Comparison of ENCODE assay signal across 1 cellular context in the genomic region with DNA sequence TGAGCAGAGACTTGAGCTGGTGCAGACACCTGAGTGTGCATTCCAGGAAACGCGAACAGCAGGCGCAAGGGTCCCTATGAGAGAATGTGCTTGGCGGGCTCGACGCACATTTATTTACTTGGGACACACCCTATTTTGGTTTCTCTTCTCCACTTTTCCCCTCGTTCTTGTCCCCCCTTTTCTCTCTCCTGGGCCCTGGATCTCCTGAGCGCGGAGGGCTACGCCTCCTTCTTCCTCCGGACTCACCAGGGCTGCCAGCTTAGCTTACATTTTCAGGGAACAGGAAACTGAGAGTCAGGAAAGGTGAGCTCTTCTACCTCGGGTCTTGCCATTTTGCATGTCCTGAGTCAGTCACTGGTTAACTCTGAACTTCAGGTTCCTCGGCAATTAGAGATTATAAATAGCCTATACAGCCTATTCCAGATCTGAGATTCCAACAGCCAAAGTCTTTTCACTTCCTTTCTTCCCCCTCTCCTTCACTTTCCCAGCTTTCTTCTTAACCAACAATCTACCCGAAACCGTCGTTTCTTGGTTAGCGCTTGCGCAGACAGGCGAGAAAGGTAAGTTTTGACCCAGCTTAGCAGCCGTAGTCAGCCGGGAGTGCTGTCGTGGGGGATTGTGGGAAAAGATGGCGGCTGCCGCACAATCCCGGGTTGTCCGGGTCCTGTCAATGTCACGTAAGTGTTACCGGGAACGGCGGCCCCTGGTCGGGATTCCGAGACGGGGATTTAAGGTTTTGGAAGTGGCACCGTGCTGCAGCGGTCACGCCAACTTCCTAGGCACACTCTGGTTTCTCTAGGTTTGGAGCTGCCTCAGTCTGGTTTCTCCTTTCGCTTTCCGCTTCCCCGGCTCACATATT.
TF ChIP-seq lines count a peak whose summit lies in the region.

A gene (minus strand): TSS at position 553 of the 859 bp plus-strand sequence. CDS start 10,855 bp downstream, outside the sequence.
A gene (plus strand): TSS at position 616 of the 859 bp plus-strand sequence. CDS start 13 bp downstream, at position 629.

TF ChIP-seq in HEK293, 187 proteins besides CTCF, POLR2A, EP300 and RAD21 (continued from another document and continues in another):
- TF ChIP-seq, protein P1, sequence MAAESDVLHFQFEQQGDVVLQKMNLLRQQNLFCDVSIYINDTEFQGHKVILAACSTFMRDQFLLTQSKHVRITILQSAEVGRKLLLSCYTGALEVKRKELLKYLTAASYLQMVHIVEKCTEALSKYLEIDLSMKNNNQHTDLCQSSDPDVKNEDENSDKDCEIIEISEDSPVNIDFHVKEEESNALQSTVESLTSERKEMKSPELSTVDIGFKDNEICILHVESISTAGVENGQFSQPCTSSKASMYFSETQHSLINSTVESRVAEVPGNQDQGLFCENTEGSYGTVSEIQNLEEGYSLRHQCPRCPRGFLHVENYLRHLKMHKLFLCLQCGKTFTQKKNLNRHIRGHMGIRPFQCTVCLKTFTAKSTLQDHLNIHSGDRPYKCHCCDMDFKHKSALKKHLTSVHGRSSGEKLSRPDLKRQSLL (tag by site-specific recombination; IDR thresholded peaks at IDR 0.05) = no peak
- TF ChIP-seq ZNF600 (tag by site-specific recombination; IDR thresholded peaks at IDR 0.05) (peak; percentile 32; the same call in 1 of the 2 replicates), ZNF596 (tag by site-specific recombination; IDR thresholded peaks at IDR 0.05) (no peak), ZNF501 (tag by site-specific recombination; IDR thresholded peaks at IDR 0.05) (peak; percentile 53; the same call in 1 of the 2 replicates), ZNF366 (tag by site-specific recombination; conservative IDR thresholded peaks at IDR 0.05) (peak; percentile 90), ZFP37 (tag by site-specific recombination; IDR thresholded peaks at IDR 0.05) (peak; percentile 29; the same call in 1 of the 2 replicates), ZNF133 (tag by site-specific recombination; IDR thresholded peaks at IDR 0.05) (no peak), ZNF324 (tag by site-specific recombination; IDR thresholded peaks at IDR 0.05) (0 out of 2 replicates have a peak, but pooled peaks have one; percentile 23), PRDM1 (tag by site-specific recombination; IDR thresholded peaks at IDR 0.05) (peak; percentile 99), SP7 (tag by site-specific recombination; IDR thresholded peaks at IDR 0.05) (peak; percentile 28; the same call in 1 of the 2 replicates), ZSCAN30 (tag by site-specific recombination; IDR thresholded peaks at IDR 0.05) (0 out of 2 replicates have a peak, but pooled peaks have one; percentile 38), YY1 (tag by site-specific recombination; IDR thresholded peaks at IDR 0.05) (peak; percentile 86), ZEB2 (tag by site-specific recombination; IDR thresholded peaks at IDR 0.05) (peak; percentile 61), ZNF341 (tag by site-specific recombination; IDR thresholded peaks at IDR 0.05; ENCODE audit: low read depth) (peak; percentile 29; the same call in 1 of the 2 replicates)
- TF ChIP-seq, protein P2, sequence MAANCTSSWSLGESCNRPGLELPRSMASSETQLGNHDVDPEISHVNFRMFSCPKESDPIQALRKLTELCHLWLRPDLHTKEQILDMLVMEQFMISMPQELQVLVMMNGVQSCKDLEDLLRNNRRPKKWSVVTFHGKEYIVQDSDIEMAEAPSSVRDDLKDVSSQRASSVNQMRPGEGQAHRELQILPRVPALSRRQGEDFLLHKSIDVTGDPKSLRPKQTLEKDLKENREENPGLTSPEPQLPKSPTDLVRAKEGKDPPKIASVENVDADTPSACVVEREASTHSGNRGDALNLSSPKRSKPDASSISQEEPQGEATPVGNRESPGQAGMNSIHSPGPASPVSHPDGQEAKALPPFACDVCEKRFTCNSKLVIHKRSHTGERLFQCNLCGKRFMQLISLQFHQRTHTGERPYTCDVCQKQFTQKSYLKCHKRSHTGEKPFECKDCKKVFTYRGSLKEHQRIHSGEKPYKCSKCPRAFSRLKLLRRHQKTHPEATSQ (tag by site-specific recombination; IDR thresholded peaks at IDR 0.05) = 0 out of 2 replicates have a peak, but pooled peaks have one; percentile 81
- TF ChIP-seq, protein P3, sequence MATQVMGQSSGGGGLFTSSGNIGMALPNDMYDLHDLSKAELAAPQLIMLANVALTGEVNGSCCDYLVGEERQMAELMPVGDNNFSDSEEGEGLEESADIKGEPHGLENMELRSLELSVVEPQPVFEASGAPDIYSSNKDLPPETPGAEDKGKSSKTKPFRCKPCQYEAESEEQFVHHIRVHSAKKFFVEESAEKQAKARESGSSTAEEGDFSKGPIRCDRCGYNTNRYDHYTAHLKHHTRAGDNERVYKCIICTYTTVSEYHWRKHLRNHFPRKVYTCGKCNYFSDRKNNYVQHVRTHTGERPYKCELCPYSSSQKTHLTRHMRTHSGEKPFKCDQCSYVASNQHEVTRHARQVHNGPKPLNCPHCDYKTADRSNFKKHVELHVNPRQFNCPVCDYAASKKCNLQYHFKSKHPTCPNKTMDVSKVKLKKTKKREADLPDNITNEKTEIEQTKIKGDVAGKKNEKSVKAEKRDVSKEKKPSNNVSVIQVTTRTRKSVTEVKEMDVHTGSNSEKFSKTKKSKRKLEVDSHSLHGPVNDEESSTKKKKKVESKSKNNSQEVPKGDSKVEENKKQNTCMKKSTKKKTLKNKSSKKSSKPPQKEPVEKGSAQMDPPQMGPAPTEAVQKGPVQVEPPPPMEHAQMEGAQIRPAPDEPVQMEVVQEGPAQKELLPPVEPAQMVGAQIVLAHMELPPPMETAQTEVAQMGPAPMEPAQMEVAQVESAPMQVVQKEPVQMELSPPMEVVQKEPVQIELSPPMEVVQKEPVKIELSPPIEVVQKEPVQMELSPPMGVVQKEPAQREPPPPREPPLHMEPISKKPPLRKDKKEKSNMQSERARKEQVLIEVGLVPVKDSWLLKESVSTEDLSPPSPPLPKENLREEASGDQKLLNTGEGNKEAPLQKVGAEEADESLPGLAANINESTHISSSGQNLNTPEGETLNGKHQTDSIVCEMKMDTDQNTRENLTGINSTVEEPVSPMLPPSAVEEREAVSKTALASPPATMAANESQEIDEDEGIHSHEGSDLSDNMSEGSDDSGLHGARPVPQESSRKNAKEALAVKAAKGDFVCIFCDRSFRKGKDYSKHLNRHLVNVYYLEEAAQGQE (tag by site-specific recombination; IDR thresholded peaks at IDR 0.05) = peak; percentile 45; the same call in 1 of the 2 replicates
- TF ChIP-seq, protein P4, sequence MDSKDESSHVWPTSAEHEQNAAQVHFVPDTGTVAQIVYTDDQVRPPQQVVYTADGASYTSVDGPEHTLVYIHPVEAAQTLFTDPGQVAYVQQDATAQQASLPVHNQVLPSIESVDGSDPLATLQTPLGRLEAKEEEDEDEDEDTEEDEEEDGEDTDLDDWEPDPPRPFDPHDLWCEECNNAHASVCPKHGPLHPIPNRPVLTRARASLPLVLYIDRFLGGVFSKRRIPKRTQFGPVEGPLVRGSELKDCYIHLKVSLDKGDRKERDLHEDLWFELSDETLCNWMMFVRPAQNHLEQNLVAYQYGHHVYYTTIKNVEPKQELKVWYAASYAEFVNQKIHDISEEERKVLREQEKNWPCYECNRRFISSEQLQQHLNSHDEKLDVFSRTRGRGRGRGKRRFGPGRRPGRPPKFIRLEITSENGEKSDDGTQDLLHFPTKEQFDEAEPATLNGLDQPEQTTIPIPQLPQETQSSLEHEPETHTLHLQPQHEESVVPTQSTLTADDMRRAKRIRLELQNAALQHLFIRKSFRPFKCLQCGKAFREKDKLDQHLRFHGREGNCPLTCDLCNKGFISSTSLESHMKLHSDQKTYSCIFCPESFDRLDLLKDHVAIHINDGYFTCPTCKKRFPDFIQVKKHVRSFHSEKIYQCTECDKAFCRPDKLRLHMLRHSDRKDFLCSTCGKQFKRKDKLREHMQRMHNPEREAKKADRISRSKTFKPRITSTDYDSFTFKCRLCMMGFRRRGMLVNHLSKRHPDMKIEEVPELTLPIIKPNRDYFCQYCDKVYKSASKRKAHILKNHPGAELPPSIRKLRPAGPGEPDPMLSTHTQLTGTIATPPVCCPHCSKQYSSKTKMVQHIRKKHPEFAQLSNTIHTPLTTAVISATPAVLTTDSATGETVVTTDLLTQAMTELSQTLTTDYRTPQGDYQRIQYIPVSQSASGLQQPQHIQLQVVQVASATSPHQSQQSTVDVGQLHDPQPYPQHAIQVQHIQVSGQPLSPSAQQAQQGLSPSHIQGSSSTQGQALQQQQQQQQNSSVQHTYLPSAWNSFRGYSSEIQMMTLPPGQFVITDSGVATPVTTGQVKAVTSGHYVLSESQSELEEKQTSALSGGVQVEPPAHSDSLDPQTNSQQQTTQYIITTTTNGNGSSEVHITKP (tag by site-specific recombination; IDR thresholded peaks at IDR 0.05) = peak; percentile 100
- TF ChIP-seq, protein P5, sequence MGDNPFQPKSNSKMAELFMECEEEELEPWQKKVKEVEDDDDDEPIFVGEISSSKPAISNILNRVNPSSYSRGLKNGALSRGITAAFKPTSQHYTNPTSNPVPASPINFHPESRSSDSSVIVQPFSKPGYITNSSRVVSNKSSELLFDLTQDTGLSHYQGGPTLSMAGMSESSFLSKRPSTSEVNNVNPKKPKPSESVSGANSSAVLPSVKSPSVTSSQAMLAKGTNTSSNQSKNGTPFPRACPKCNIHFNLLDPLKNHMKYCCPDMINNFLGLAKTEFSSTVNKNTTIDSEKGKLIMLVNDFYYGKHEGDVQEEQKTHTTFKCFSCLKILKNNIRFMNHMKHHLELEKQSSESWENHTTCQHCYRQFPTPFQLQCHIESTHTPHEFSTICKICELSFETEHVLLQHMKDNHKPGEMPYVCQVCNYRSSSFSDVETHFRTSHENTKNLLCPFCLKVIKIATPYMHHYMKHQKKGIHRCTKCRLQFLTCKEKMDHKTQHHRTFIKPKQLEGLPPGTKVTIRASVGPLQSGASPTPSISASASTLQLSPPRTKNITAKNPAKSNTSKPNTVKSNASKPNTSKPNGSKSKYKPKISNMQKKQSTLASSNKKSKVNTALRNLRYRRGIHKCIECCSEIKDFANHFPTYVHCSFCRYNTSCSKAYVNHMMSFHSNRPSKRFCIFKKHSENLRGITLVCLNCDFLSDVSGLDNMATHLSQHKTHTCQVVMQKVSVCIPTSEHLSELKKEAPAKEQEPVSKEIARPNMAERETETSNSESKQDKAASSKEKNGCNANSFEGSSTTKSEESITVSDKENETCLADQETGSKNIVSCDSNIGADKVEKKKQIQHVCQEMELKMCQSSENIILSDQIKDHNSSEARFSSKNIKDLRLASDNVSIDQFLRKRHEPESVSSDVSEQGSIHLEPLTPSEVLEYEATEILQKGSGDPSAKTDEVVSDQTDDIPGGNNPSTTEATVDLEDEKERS (tag by site-specific recombination; IDR thresholded peaks at IDR 0.05) = no peak
- TF ChIP-seq, protein P6, sequence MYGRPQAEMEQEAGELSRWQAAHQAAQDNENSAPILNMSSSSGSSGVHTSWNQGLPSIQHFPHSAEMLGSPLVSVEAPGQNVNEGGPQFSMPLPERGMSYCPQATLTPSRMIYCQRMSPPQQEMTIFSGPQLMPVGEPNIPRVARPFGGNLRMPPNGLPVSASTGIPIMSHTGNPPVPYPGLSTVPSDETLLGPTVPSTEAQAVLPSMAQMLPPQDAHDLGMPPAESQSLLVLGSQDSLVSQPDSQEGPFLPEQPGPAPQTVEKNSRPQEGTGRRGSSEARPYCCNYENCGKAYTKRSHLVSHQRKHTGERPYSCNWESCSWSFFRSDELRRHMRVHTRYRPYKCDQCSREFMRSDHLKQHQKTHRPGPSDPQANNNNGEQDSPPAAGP (tag by site-specific recombination; IDR thresholded peaks at IDR 0.05) = no peak
- TF ChIP-seq, protein P7, sequence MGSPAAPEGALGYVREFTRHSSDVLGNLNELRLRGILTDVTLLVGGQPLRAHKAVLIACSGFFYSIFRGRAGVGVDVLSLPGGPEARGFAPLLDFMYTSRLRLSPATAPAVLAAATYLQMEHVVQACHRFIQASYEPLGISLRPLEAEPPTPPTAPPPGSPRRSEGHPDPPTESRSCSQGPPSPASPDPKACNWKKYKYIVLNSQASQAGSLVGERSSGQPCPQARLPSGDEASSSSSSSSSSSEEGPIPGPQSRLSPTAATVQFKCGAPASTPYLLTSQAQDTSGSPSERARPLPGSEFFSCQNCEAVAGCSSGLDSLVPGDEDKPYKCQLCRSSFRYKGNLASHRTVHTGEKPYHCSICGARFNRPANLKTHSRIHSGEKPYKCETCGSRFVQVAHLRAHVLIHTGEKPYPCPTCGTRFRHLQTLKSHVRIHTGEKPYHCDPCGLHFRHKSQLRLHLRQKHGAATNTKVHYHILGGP (tag by site-specific recombination; IDR thresholded peaks at IDR 0.05) = peak; percentile 64
- TF ChIP-seq, protein P8, sequence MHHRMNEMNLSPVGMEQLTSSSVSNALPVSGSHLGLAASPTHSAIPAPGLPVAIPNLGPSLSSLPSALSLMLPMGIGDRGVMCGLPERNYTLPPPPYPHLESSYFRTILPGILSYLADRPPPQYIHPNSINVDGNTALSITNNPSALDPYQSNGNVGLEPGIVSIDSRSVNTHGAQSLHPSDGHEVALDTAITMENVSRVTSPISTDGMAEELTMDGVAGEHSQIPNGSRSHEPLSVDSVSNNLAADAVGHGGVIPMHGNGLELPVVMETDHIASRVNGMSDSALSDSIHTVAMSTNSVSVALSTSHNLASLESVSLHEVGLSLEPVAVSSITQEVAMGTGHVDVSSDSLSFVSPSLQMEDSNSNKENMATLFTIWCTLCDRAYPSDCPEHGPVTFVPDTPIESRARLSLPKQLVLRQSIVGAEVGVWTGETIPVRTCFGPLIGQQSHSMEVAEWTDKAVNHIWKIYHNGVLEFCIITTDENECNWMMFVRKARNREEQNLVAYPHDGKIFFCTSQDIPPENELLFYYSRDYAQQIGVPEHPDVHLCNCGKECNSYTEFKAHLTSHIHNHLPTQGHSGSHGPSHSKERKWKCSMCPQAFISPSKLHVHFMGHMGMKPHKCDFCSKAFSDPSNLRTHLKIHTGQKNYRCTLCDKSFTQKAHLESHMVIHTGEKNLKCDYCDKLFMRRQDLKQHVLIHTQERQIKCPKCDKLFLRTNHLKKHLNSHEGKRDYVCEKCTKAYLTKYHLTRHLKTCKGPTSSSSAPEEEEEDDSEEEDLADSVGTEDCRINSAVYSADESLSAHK (tag by site-specific recombination; IDR thresholded peaks at IDR 0.05) = peak; percentile 53; the same call in 1 of the 2 replicates
- TF ChIP-seq, protein P9, sequence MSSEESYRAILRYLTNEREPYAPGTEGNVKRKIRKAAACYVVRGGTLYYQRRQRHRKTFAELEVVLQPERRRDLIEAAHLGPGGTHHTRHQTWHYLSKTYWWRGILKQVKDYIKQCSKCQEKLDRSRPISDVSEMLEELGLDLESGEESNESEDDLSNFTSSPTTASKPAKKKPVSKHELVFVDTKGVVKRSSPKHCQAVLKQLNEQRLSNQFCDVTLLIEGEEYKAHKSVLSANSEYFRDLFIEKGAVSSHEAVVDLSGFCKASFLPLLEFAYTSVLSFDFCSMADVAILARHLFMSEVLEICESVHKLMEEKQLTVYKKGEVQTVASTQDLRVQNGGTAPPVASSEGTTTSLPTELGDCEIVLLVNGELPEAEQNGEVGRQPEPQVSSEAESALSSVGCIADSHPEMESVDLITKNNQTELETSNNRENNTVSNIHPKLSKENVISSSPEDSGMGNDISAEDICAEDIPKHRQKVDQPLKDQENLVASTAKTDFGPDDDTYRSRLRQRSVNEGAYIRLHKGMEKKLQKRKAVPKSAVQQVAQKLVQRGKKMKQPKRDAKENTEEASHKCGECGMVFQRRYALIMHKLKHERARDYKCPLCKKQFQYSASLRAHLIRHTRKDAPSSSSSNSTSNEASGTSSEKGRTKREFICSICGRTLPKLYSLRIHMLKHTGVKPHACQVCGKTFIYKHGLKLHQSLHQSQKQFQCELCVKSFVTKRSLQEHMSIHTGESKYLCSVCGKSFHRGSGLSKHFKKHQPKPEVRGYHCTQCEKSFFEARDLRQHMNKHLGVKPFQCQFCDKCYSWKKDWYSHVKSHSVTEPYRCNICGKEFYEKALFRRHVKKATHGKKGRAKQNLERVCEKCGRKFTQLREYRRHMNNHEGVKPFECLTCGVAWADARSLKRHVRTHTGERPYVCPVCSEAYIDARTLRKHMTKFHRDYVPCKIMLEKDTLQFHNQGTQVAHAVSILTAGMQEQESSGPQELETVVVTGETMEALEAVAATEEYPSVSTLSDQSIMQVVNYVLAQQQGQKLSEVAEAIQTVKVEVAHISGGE (tag by site-specific recombination; conservative IDR thresholded peaks at IDR 0.05; ENCODE audit: low read depth) = peak; percentile 60
